Comparison of ENCODE assay signal across 16 cellular contexts in the genomic region with DNA sequence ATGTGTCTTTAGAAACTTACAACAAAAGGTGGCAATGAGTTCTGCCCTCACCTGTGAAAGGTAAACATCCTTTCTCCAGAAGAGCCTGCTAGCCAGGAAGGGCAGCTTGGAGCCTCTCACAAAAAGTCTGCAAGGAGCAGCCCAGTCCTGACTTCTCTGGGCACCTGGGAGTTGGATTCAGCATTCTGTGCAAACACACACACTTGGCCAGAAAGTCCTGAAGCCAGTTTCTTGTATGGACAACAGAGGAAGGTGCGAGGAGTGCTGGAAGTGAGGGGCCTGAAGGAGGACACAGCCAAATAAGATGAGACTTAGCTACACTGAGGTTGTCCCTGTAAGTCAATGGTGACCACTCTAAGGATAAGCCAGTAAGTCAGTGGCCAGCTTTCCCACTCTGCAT.
"Had no signal": no experiment of that assay in that cellular context is flagged by ENCODE, and none has a peak within 500 bp of the region (broad histone marks: within the 10 kb centered on the region; RNA-seq: fewer than 3 reads in every experiment).

No MANE protein-coding gene starts in this region.

- H2AFZ ChIP-seq: hepatocyte had no signal

- H3K4me3 ChIP-seq: body of pancreas, hepatocyte, left ventricle myocardium inferior, thyroid gland had no signal

- H3K27ac ChIP-seq: hepatocyte, left ventricle myocardium inferior, neutrophil, parathyroid adenoma, thyroid gland had no signal

- H3K79me2 ChIP-seq: hepatocyte, parathyroid adenoma had no signal

- H3K36me3 ChIP-seq: left ventricle myocardium inferior, neutrophil, thyroid gland had no signal

- H3K4me3 Mint-ChIP-seq: activated CD8-positive, alpha-beta T cell treated with anti-CD3 and anti-CD28 coated beads for 36 hours; activated T-cell treated with anti-CD3 and anti-CD28 coated beads, Interleukin-2, amount 50 U/mL, for 4 hours; natural killer cell; stimulated activated effector memory CD8-positive, alpha-beta T cell treated with anti-CD3 and anti-CD28 coated beads, Interleukin-12 subunit alpha, Interleukin-12 subunit beta, amount 100 ng/mL, for 72 hours had no signal

- H3K27me3 ChIP-seq: body of pancreas, neutrophil, thyroid gland had no signal

- H3K9me3 Mint-ChIP-seq: memory B cell; natural killer cell; stimulated activated effector memory CD8-positive, alpha-beta T cell treated with anti-CD3 and anti-CD28 coated beads, Interleukin-12 subunit alpha, Interleukin-12 subunit beta, amount 100 ng/mL, for 72 hours had no signal

- H3K9ac ChIP-seq: parathyroid adenoma had no signal

- H3K9me3 ChIP-seq: body of pancreas, left ventricle myocardium inferior, neutrophil, thyroid gland had no signal

- H3K4me2 ChIP-seq: hepatocyte had no signal

- H3K27ac Mint-ChIP-seq: activated CD8-positive, alpha-beta T cell treated with anti-CD3 and anti-CD28 coated beads for 36 hours; activated naive CD4-positive, alpha-beta T cell treated with anti-CD3 and anti-CD28 coated beads, Interleukin-2, amount 50 U/mL, for 72 hours; stimulated activated effector memory CD8-positive, alpha-beta T cell treated with anti-CD3 and anti-CD28 coated beads, Interleukin-12 subunit alpha, Interleukin-12 subunit beta, amount 100 ng/mL, for 72 hours had no signal

- ATAC-seq: activated CD8-positive, alpha-beta T cell treated with anti-CD3 and anti-CD28 coated beads for 36 hours; activated naive CD4-positive, alpha-beta T cell treated with anti-CD3 and anti-CD28 coated beads, Interleukin-2, amount 50 U/mL, for 72 hours; activated T-cell treated with anti-CD3 and anti-CD28 coated beads, Interleukin-2, amount 50 U/mL, for 4 hours; natural killer cell; stimulated activated effector memory CD8-positive, alpha-beta T cell treated with anti-CD3 and anti-CD28 coated beads, Interleukin-12 subunit alpha, Interleukin-12 subunit beta, amount 100 ng/mL, for 72 hours had no signal

- H3K27me3 Mint-ChIP-seq: memory B cell had no signal

- H3K36me3 Mint-ChIP-seq: memory B cell; natural killer cell; stimulated activated effector memory CD8-positive, alpha-beta T cell treated with anti-CD3 and anti-CD28 coated beads, Interleukin-12 subunit alpha, Interleukin-12 subunit beta, amount 100 ng/mL, for 72 hours had no signal

- H3K4me1 ChIP-seq: left ventricle myocardium inferior, thyroid gland had no signal

- DNase-seq: activated CD4-positive, alpha-beta T cell treated with anti-CD3 and anti-CD28 coated beads for 48 hours; activated CD8-positive, alpha-beta T cell treated with anti-CD3 and anti-CD28 coated beads for 36 hours; activated effector memory CD4-positive, alpha-beta T cell treated with Interleukin-2 at 50 U/mL for 16 hours; activated T-cell treated with anti-CD3 and anti-CD28 coated beads, Interleukin-2, amount 50 U/mL, for 4 hours; amygdala; caudate nucleus; left ventricle myocardium inferior; natural killer cell; thyroid gland had no signal
